ENCODE assay signal across 24 cellular contexts in genomic region chr19:21101511-21102242, GRCh38. TPM values are rescaled to one million over a fixed set of nuclear protein-coding genes. Genes with fewer than 3 reads are reported as not detected.
A peak's percentile ranks its signal among the peaks of the same experiment; 100 is the strongest.
DNase-seq lines count a peak whose midpoint lies in the region; ATAC-seq, FAIRE-seq and TF ChIP-seq lines count a peak whose summit lies in the region.
"Had no signal": no experiment of that assay in that cellular context is flagged by ENCODE, and none has a peak within 500 bp of the region (broad histone marks: within the 10 kb centered on the region; RNA-seq: fewer than 3 reads in every experiment).

No MANE protein-coding gene starts in this region.

- no peak overlapping the region for H3K9ac ChIP-seq in astrocyte (ENCODE audit: low read length)
- H3K9ac ChIP-seq: SK-N-SH had no signal

- H3K36me3 ChIP-seq in astrocyte (ENCODE audit: insufficient read depth, low read length) (no peaks in the 10 kb centered on the region), suprapubic skin (peaks cover 24% of the 10 kb centered on the region)
- H3K36me3 ChIP-seq: ascending aorta, pancreas had no signal

- no peaks in the 10 kb centered on the region for H3K79me2 ChIP-seq in astrocyte (ENCODE audit: insufficient read depth, low read length)

- H3K4me1 ChIP-seq in astrocyte (ENCODE audit: insufficient read depth, low read length) (no peaks in the 10 kb centered on the region), suprapubic skin (no peaks in the 10 kb centered on the region)
- H3K4me1 ChIP-seq: ascending aorta, left lung, pancreas, transverse colon had no signal

- no peak overlapping the region for H3K4me2 ChIP-seq in astrocyte (ENCODE audit: low read length)
- H3K4me2 ChIP-seq: SK-N-SH had no signal

- no peak for TF ChIP-seq EP300 in suprapubic skin (IDR thresholded peaks at IDR 0.05)

- DNase-seq in stimulated activated naive CD8-positive, alpha-beta T cell treated with anti-CD3 and anti-CD28 coated beads, Interleukin-15, amount 100 ng/mL, for 72 hours: no peak
- DNase-seq in stimulated activated naive CD8-positive, alpha-beta T cell treated with anti-CD3 and anti-CD28 coated beads, Interleukin-15, Interleukin-2, amounts not matched to agents 100 U/mL and 50 U/mL, for 24 hours: no peak
- DNase-seq in astrocyte (ENCODE audit: low read depth) (peak; percentile 31), islet precursor cell (peak; percentile 72), suprapubic skin (ENCODE audit: low spot score in 2 of 2) (no peak), substantia nigra (lab: John Stamatoyannopoulos, UW) (no peak), COLO668 (lab: John Stamatoyannopoulos, UW; ENCODE audit: unreplicated experiment) (no peak)
- DNase-seq in stimulated activated effector memory CD8-positive, alpha-beta T cell treated with anti-CD3 and anti-CD28 coated beads, Interleukin-12 subunit alpha, Interleukin-12 subunit beta, amount 100 ng/mL, for 72 hours (ENCODE audit: low spot score in 2 of 2): peak in 1 of 2 donors; percentile 54
- DNase-seq: activated naive CD4-positive, alpha-beta T cell treated with anti-CD3 and anti-CD28 coated beads, Interleukin-2, amount 10 ng/mL, durations not matched to agents 7 days and 5 days; activated T-cell treated with anti-CD3 and anti-CD28 coated beads for 4 hours; EL; left lung; natural killer cell; NCI-H1092; NCI-H2081; NCI-H446; pancreas; right cardiac atrium; SK-N-SH; T-helper 17 cell; transverse colon had no signal

- FAIRE-seq in astrocyte (lab: Jason Lieb, UNC): no peak

- H3K36me3 Mint-ChIP-seq in astrocyte (ENCODE audit: low read depth, unreplicated experiment): peaks cover 6% of the 10 kb centered on the region
- peaks cover 44% of the 10 kb centered on the region for H3K36me3 Mint-ChIP-seq in stimulated activated effector memory CD8-positive, alpha-beta T cell treated with anti-CD3 and anti-CD28 coated beads, Interleukin-12 subunit alpha, Interleukin-12 subunit beta, amount 100 ng/mL, for 72 hours
- H3K36me3 Mint-ChIP-seq: natural killer cell had no signal

- no peak overlapping the region for H3K4me3 Mint-ChIP-seq in stimulated activated naive CD8-positive, alpha-beta T cell treated with anti-CD3 and anti-CD28 coated beads, Interleukin-15, amount 100 ng/mL, for 72 hours
- no peak overlapping the region for H3K4me3 Mint-ChIP-seq in astrocyte (ENCODE audit: unreplicated experiment)
- no peak overlapping the region for H3K4me3 Mint-ChIP-seq in stimulated activated effector memory CD8-positive, alpha-beta T cell treated with anti-CD3 and anti-CD28 coated beads, Interleukin-12 subunit alpha, Interleukin-12 subunit beta, amount 100 ng/mL, for 72 hours
- H3K4me3 Mint-ChIP-seq: activated naive CD4-positive, alpha-beta T cell treated with anti-CD3 and anti-CD28 coated beads, Interleukin-2, amount 10 ng/mL, durations not matched to agents 7 days and 5 days; natural killer cell; stimulated activated naive CD8-positive, alpha-beta T cell treated with anti-CD3 and anti-CD28 coated beads, Interleukin-15, Interleukin-2, amounts not matched to agents 100 ng/mL and 50 ng/mL, for 24 hours; T-helper 17 cell had no signal

- no peak overlapping the region for H3K27ac ChIP-seq in astrocyte (ENCODE audit: low read depth, low read length)
- no peak overlapping the region for H3K27ac ChIP-seq in suprapubic skin
- H3K27ac ChIP-seq in substantia nigra (ENCODE audit: low read depth, low read length, poor library complexity, severe bottlenecking): no peak overlapping the region
- H3K27ac ChIP-seq: ascending aorta, C4-2B, left lung, pancreas, transverse colon had no signal

- H3K27me3 ChIP-seq in astrocyte (ENCODE audit: insufficient read depth, low read length) (no peaks in the 10 kb centered on the region), suprapubic skin (no peaks in the 10 kb centered on the region)
- H3K27me3 ChIP-seq: ascending aorta, left lung, pancreas, transverse colon had no signal

- no peak for TF ChIP-seq POLR2A in suprapubic skin (IDR thresholded peaks at IDR 0.05)

- H3K27me3 Mint-ChIP-seq in stimulated activated naive CD8-positive, alpha-beta T cell treated with anti-CD3 and anti-CD28 coated beads, Interleukin-15, amount 100 ng/mL, for 72 hours: no peaks in the 10 kb centered on the region
- no peaks in the 10 kb centered on the region for H3K27me3 Mint-ChIP-seq in astrocyte (ENCODE audit: low read depth, unreplicated experiment)
- H3K27me3 Mint-ChIP-seq: activated naive CD4-positive, alpha-beta T cell treated with anti-CD3 and anti-CD28 coated beads, Interleukin-2, amount 10 ng/mL, durations not matched to agents 7 days and 5 days; stimulated activated naive CD8-positive, alpha-beta T cell treated with anti-CD3 and anti-CD28 coated beads, Interleukin-15, Interleukin-2, amounts not matched to agents 100 ng/mL and 50 ng/mL, for 24 hours; T-helper 17 cell had no signal

- no peaks in the 10 kb centered on the region for H3K9me3 ChIP-seq in astrocyte (ENCODE audit: insufficient read depth, low read depth, low read length)
- no peaks in the 10 kb centered on the region for H3K9me3 ChIP-seq in suprapubic skin
- H3K9me3 ChIP-seq: ascending aorta, pancreas, SK-N-SH, transverse colon had no signal

- no peak overlapping the region for H3K4me3 ChIP-seq in astrocyte (ENCODE audit: insufficient read depth, low read depth, low read length)
- no peak overlapping the region for H3K4me3 ChIP-seq in suprapubic skin
- H3K4me3 ChIP-seq: ascending aorta, left lung, pancreas, transverse colon had no signal

- ATAC-seq in stimulated activated naive CD8-positive, alpha-beta T cell treated with anti-CD3 and anti-CD28 coated beads, Interleukin-15, amount 100 ng/mL, for 72 hours: peak; percentile 65
- ATAC-seq in stimulated activated naive CD8-positive, alpha-beta T cell treated with anti-CD3 and anti-CD28 coated beads, Interleukin-15, Interleukin-2, amounts not matched to agents 100 U/mL and 50 U/mL, for 24 hours: no peak
- ATAC-seq in stimulated activated effector memory CD8-positive, alpha-beta T cell treated with anti-CD3 and anti-CD28 coated beads, Interleukin-12 subunit alpha, Interleukin-12 subunit beta, amount 100 ng/mL, for 72 hours: peak; percentile 82
- ATAC-seq: left lung, natural killer cell, right cardiac atrium, T-helper 17 cell had no signal

- TF ChIP-seq CTCF in astrocyte (IDR thresholded peaks at IDR 0.05; ENCODE audit: insufficient read depth, low read depth, low read length): no peak
- TF ChIP-seq CTCF in suprapubic skin (IDR thresholded peaks at IDR 0.05): no peak

- H2AFZ ChIP-seq in astrocyte (ENCODE audit: low read depth, low read length): no peak overlapping the region

- H3K9me3 Mint-ChIP-seq in stimulated activated naive CD8-positive, alpha-beta T cell treated with anti-CD3 and anti-CD28 coated beads, Interleukin-15, amount 100 ng/mL, for 72 hours: no peaks in the 10 kb centered on the region
- H3K9me3 Mint-ChIP-seq in astrocyte (ENCODE audit: unreplicated experiment): no peaks in the 10 kb centered on the region
- no peaks in the 10 kb centered on the region for H3K9me3 Mint-ChIP-seq in stimulated activated effector memory CD8-positive, alpha-beta T cell treated with anti-CD3 and anti-CD28 coated beads, Interleukin-12 subunit alpha, Interleukin-12 subunit beta, amount 100 ng/mL, for 72 hours
- H3K9me3 Mint-ChIP-seq: natural killer cell; stimulated activated naive CD8-positive, alpha-beta T cell treated with anti-CD3 and anti-CD28 coated beads, Interleukin-15, Interleukin-2, amounts not matched to agents 100 ng/mL and 50 ng/mL, for 24 hours had no signal

- H4K20me1 ChIP-seq in astrocyte (ENCODE audit: insufficient read depth, low read length): no peaks in the 10 kb centered on the region

- peak overlapping the region in 1 of 2 donors; percentile 48 for H3K27ac Mint-ChIP-seq in stimulated activated naive CD8-positive, alpha-beta T cell treated with anti-CD3 and anti-CD28 coated beads, Interleukin-15, amount 100 ng/mL, for 72 hours
- H3K27ac Mint-ChIP-seq in astrocyte (ENCODE audit: unreplicated experiment): peak overlapping the region; percentile 8
- H3K27ac Mint-ChIP-seq in stimulated activated effector memory CD8-positive, alpha-beta T cell treated with anti-CD3 and anti-CD28 coated beads, Interleukin-12 subunit alpha, Interleukin-12 subunit beta, amount 100 ng/mL, for 72 hours: no peak overlapping the region
- H3K27ac Mint-ChIP-seq: activated naive CD4-positive, alpha-beta T cell treated with anti-CD3 and anti-CD28 coated beads, Interleukin-2, amount 10 ng/mL, durations not matched to agents 7 days and 5 days; natural killer cell; stimulated activated naive CD8-positive, alpha-beta T cell treated with anti-CD3 and anti-CD28 coated beads, Interleukin-15, Interleukin-2, amounts not matched to agents 100 ng/mL and 50 ng/mL, for 24 hours; T-helper 17 cell had no signal

- 85% methylated on average over 2 of the region's 2 CpGs for WGBS in suprapubic skin

- H3K4me1 Mint-ChIP-seq in stimulated activated naive CD8-positive, alpha-beta T cell treated with anti-CD3 and anti-CD28 coated beads, Interleukin-15, amount 100 ng/mL, for 72 hours: no peaks in the 10 kb centered on the region
- H3K4me1 Mint-ChIP-seq in astrocyte (ENCODE audit: low read depth, unreplicated experiment): peaks cover 10% of the 10 kb centered on the region
- H3K4me1 Mint-ChIP-seq in stimulated activated effector memory CD8-positive, alpha-beta T cell treated with anti-CD3 and anti-CD28 coated beads, Interleukin-12 subunit alpha, Interleukin-12 subunit beta, amount 100 ng/mL, for 72 hours: no peaks in the 10 kb centered on the region
- H3K4me1 Mint-ChIP-seq: activated naive CD4-positive, alpha-beta T cell treated with anti-CD3 and anti-CD28 coated beads, Interleukin-2, amount 10 ng/mL, durations not matched to agents 7 days and 5 days; natural killer cell; T-helper 17 cell had no signal

RNA-seq across cellular contexts. Expression of gene ZNF714, which starts 19.7 kb away (rescaled TPM):
- total RNA-seq in astrocyte (17.6 and 22.6 TPM in 2 replicates), suprapubic skin (10 to 100 TPM in 2 of 4 donors, 1 to 10 TPM in 2; 8.2 to 15.4 (median 10.2) TPM)

RNA-seq across cellular contexts. Expression of gene ZNF431, which starts 40.2 kb away (rescaled TPM):
- total RNA-seq in astrocyte (22.7 and 29.4 TPM in 2 replicates), suprapubic skin (10 to 100 TPM; 18.6 to 50.1 (median 37.9) TPM)

Comparison
In these comparisons a context has a peak if more than half of its experiments do, and no peak if none do; other contexts are left out.
1. DNase-seq: peak in astrocyte (single experiment) and islet precursor cell (single experiment); none in stimulated activated naive CD8-positive, alpha-beta T cell treated with anti-CD3 and anti-CD28 coated beads, Interleukin-15, amount 100 ng/mL, for 72 hours (0 of 2), stimulated activated naive CD8-positive, alpha-beta T cell treated with anti-CD3 and anti-CD28 coated beads, Interleukin-15, Interleukin-2, amounts not matched to agents 100 U/mL and 50 U/mL, for 24 hours (single experiment), suprapubic skin (0 of 2), substantia nigra (0 of 49) and COLO668 (single experiment).